In genomic region chr5:65015767-65016166, GRCh38 we compare ENCODE assay signal across 15 cellular contexts.
"Had no signal": no experiment of that assay in that cellular context is flagged by ENCODE, and none has a peak within 500 bp of the region (broad histone marks: within the 10 kb centered on the region; RNA-seq: fewer than 3 reads in every experiment).

No MANE protein-coding gene starts in this region.

- H3K9me3 Mint-ChIP-seq: activated CD4-positive, alpha-beta T cell treated with anti-CD3 and anti-CD28 coated beads, Interleukin-2, amount 10 ng/mL, durations not matched to agents 7 days and 5 days; activated naive CD4-positive, alpha-beta T cell treated with anti-CD3 and anti-CD28 coated beads, Interleukin-2, amount 50 U/mL, for 24 hours; mesothelial cell of epicardium; stimulated activated naive B cell treated with anti-CD40 and anti-IgM and Interleukin-4, amounts not matched to agents 10 μg/mL and 1 μg/mL and 100 μg/mL, for 72 hours; T-helper 1 cell treated with Interleukin-12 subunit alpha and Interleukin-12 subunit beta and Interleukin-4 antibody, amounts not matched to agents 30 μg/mL and 1 μg/mL, for 36 hours had no signal

- H3K27me3 Mint-ChIP-seq: activated CD4-positive, alpha-beta T cell treated with anti-CD3 and anti-CD28 coated beads, Interleukin-2, amount 10 ng/mL, durations not matched to agents 7 days and 5 days; activated naive CD4-positive, alpha-beta T cell treated with anti-CD3 and anti-CD28 coated beads, Interleukin-2, amount 50 U/mL, for 24 hours; stimulated activated naive B cell treated with anti-CD40 and anti-IgM and Interleukin-4, amounts not matched to agents 10 μg/mL and 1 μg/mL and 100 μg/mL, for 72 hours had no signal

- H3K27ac ChIP-seq: lower lobe of right lung, psoas muscle, spleen had no signal

- H3K4me1 ChIP-seq: lower lobe of right lung, psoas muscle, spleen had no signal

- H3K4me3 ChIP-seq: lower lobe of right lung, psoas muscle, spleen had no signal

- H3K36me3 ChIP-seq: lower lobe of right lung had no signal

- H3K27me3 ChIP-seq: spleen had no signal

- ATAC-seq: activated CD4-positive, CD25-positive, alpha-beta regulatory T cell treated with anti-CD3 and anti-CD28 coated beads, Interleukin-2, amount 50 U/mL, for 24 hours; lower lobe of right lung; psoas muscle; sciatic nerve; stimulated activated naive B cell treated with anti-CD40 and anti-IgM and Interleukin-4, amounts not matched to agents 10 μg/mL and 1 μg/mL and 100 μg/mL, for 72 hours had no signal

- DNase-seq: activated CD4-positive, alpha-beta T cell treated with anti-CD3 and anti-CD28 coated beads, Interleukin-2, amount 10 ng/mL, durations not matched to agents 7 days and 5 days; activated CD8-positive, alpha-beta memory T cell treated with anti-CD3 and anti-CD28 coated beads, Interleukin-2, amount 50 U/mL, for 4 hours; activated gamma-delta T cell; activated T-cell treated with anti-CD3 and anti-CD28 coated beads, Interleukin-2, amount 50 U/mL, for 48 hours; dermis blood vessel endothelial cell; effector memory CD4-positive, alpha-beta T cell; lower lobe of right lung; psoas muscle; spleen; stimulated activated naive B cell treated with anti-CD40 and anti-IgM and Interleukin-4, amounts not matched to agents 10 μg/mL and 1 μg/mL and 100 μg/mL, for 72 hours had no signal

- H3K4me1 Mint-ChIP-seq: stimulated activated naive B cell treated with anti-CD40 and anti-IgM and Interleukin-4, amounts not matched to agents 10 μg/mL and 1 μg/mL and 100 μg/mL, for 72 hours had no signal

- H3K4me3 Mint-ChIP-seq: activated CD4-positive, alpha-beta T cell treated with anti-CD3 and anti-CD28 coated beads, Interleukin-2, amount 10 ng/mL, durations not matched to agents 7 days and 5 days; activated naive CD4-positive, alpha-beta T cell treated with anti-CD3 and anti-CD28 coated beads, Interleukin-2, amount 50 U/mL, for 24 hours; mesothelial cell of epicardium; stimulated activated naive B cell treated with anti-CD40 and anti-IgM and Interleukin-4, amounts not matched to agents 10 μg/mL and 1 μg/mL and 100 μg/mL, for 72 hours; T-helper 1 cell treated with Interleukin-12 subunit alpha and Interleukin-12 subunit beta and Interleukin-4 antibody, amounts not matched to agents 30 μg/mL and 1 μg/mL, for 36 hours had no signal

- H3K9me3 ChIP-seq: lower lobe of right lung, psoas muscle, spleen had no signal

- H3K36me3 Mint-ChIP-seq: mesothelial cell of epicardium had no signal

- H3K27ac Mint-ChIP-seq: activated CD4-positive, alpha-beta T cell treated with anti-CD3 and anti-CD28 coated beads, Interleukin-2, amount 10 ng/mL, durations not matched to agents 7 days and 5 days; activated naive CD4-positive, alpha-beta T cell treated with anti-CD3 and anti-CD28 coated beads, Interleukin-2, amount 50 U/mL, for 24 hours; stimulated activated naive B cell treated with anti-CD40 and anti-IgM and Interleukin-4, amounts not matched to agents 10 μg/mL and 1 μg/mL and 100 μg/mL, for 72 hours; T-helper 1 cell treated with Interleukin-12 subunit alpha and Interleukin-12 subunit beta and Interleukin-4 antibody, amounts not matched to agents 30 μg/mL and 1 μg/mL, for 36 hours had no signal
